In genomic region chr6:26180346-26180745, GRCh38 we compare ENCODE assay signal across 24 cellular contexts.
DNase-seq lines count a peak whose midpoint lies in the region; ATAC-seq and TF ChIP-seq lines count a peak whose summit lies in the region.
"Had no signal": no experiment of that assay in that cellular context is flagged by ENCODE, and none has a peak within 500 bp of the region (broad histone marks: within the 10 kb centered on the region; RNA-seq: fewer than 3 reads in every experiment).

No MANE protein-coding gene starts in this region.

- H3K27ac ChIP-seq in SK-N-MC (peak overlapping the region; percentile 53), brain microvascular endothelial cell (no peak overlapping the region)
- H3K27ac ChIP-seq: ovary, Peyer's patch, SJCRH30 had no signal

- H3K36me3 Mint-ChIP-seq in activated naive CD8-positive, alpha-beta T cell = no peaks in the 10 kb centered on the region
- H3K36me3 Mint-ChIP-seq in activated naive CD8-positive, alpha-beta T cell treated with anti-CD3 and anti-CD28 coated beads, Interleukin-2, amount 50 U/mL, for 24 hours (ENCODE audit: low read depth) = no peaks in the 10 kb centered on the region
- H3K36me3 Mint-ChIP-seq in activated T-helper 2 cell treated with anti-CD3 and anti-CD28 coated beads, Interferon-gamma antibody, Interleukin-2, Interleukin-4, amounts not matched to agents 10 μg/mL and 5 μg/mL and 100 μg/mL, durations not matched to agents 14 hours and 24 hours and 36 hours (ENCODE audit: low read depth) = no peaks in the 10 kb centered on the region
- peaks cover 9% of the 10 kb centered on the region for H3K36me3 Mint-ChIP-seq in stimulated activated effector memory CD8-positive, alpha-beta T cell treated with anti-CD3 and anti-CD28 coated beads, Interleukin-12 subunit alpha, Interleukin-12 subunit beta, amount 100 ng/mL, for 72 hours
- H3K36me3 Mint-ChIP-seq in stimulated activated memory B cell treated with anti-CD40 and anti-IgM and Interleukin-4, amounts not matched to agents 10 μg/mL and 1 μg/mL and 100 μg/mL, for 72 hours = no peaks in the 10 kb centered on the region
- H3K36me3 Mint-ChIP-seq: type B pancreatic cell had no signal

- H3K4me3 ChIP-seq in SK-N-MC (no peak overlapping the region), brain microvascular endothelial cell (ENCODE audit: low read depth, low read length) (no peak overlapping the region)
- H3K4me3 ChIP-seq: ovary, Peyer's patch, SJCRH30 had no signal

- no peaks in the 10 kb centered on the region for H3K9me3 Mint-ChIP-seq in activated naive CD8-positive, alpha-beta T cell (ENCODE audit: low read depth)
- no peaks in the 10 kb centered on the region for H3K9me3 Mint-ChIP-seq in activated naive CD8-positive, alpha-beta T cell treated with anti-CD3 and anti-CD28 coated beads, Interleukin-2, amount 50 U/mL, for 24 hours
- no peaks in the 10 kb centered on the region for H3K9me3 Mint-ChIP-seq in activated T-helper 2 cell treated with anti-CD3 and anti-CD28 coated beads, Interferon-gamma antibody, Interleukin-2, Interleukin-4, amounts not matched to agents 10 μg/mL and 5 μg/mL and 100 μg/mL, durations not matched to agents 14 hours and 24 hours and 36 hours
- no peaks in the 10 kb centered on the region for H3K9me3 Mint-ChIP-seq in stimulated activated effector memory CD8-positive, alpha-beta T cell treated with anti-CD3 and anti-CD28 coated beads, Interleukin-12 subunit alpha, Interleukin-12 subunit beta, amount 100 ng/mL, for 72 hours
- peaks cover 3% of the 10 kb centered on the region for H3K9me3 Mint-ChIP-seq in stimulated activated memory B cell treated with anti-CD40 and anti-IgM and Interleukin-4, amounts not matched to agents 10 μg/mL and 1 μg/mL and 100 μg/mL, for 72 hours
- H3K9me3 Mint-ChIP-seq: neural crest cell, type B pancreatic cell had no signal

- TF ChIP-seq CTCF in brain microvascular endothelial cell (IDR thresholded peaks at IDR 0.05; ENCODE audit: low read depth, low read length, missing control alignments) = no peak

- DNase-seq in activated naive CD8-positive, alpha-beta T cell treated with anti-CD3 and anti-CD28 coated beads, Interleukin-2, amount 50 U/mL, for 24 hours = no peak
- DNase-seq in SK-N-MC (ENCODE audit: low read depth, low spot score) (no peak), brain microvascular endothelial cell (no peak)
- DNase-seq in activated T-helper 2 cell treated with anti-CD3 and anti-CD28 coated beads, Interferon-gamma antibody, Interleukin-2, Interleukin-4, amounts not matched to agents 10 μg/mL and 5 μg/mL and 100 μg/mL, durations not matched to agents 14 hours and 24 hours and 36 hours (ENCODE audit: low spot score) = no peak
- peak in 1 of 2 donors; percentile 34 for DNase-seq in stimulated activated effector memory CD8-positive, alpha-beta T cell treated with anti-CD3 and anti-CD28 coated beads, Interleukin-12 subunit alpha, Interleukin-12 subunit beta, amount 100 ng/mL, for 72 hours (ENCODE audit: low spot score in 2 of 2)
- DNase-seq: BE2C; caudate nucleus; COR-L47; cortex of kidney; HCEC 1CT; MV-4-11; NCI-H146; NCI-H2107; ovary; Peyer's patch; SJCRH30; stimulated activated CD4-positive, alpha-beta T cell treated with anti-CD3 and anti-CD28 coated beads, Interleukin-4, amount 100 ng/mL, for 24 hours; substantia nigra had no signal

- in situ Hi-C loops in brain microvascular endothelial cell (cut with HindIII; ENCODE audit: low pct_ligation_motif_present, low sequenced_read_pairs) = no loop called here

- no peak overlapping the region for H3K9ac ChIP-seq in SK-N-MC (ENCODE audit: insufficient read length)

- no peak overlapping the region for H3K4me3 Mint-ChIP-seq in activated naive CD8-positive, alpha-beta T cell
- H3K4me3 Mint-ChIP-seq in activated naive CD8-positive, alpha-beta T cell treated with anti-CD3 and anti-CD28 coated beads, Interleukin-2, amount 50 U/mL, for 24 hours = no peak overlapping the region
- no peak overlapping the region for H3K4me3 Mint-ChIP-seq in activated T-helper 2 cell treated with anti-CD3 and anti-CD28 coated beads, Interferon-gamma antibody, Interleukin-2, Interleukin-4, amounts not matched to agents 10 μg/mL and 5 μg/mL and 100 μg/mL, durations not matched to agents 14 hours and 24 hours and 36 hours (ENCODE audit: low read depth)
- no peak overlapping the region for H3K4me3 Mint-ChIP-seq in stimulated activated effector memory CD8-positive, alpha-beta T cell treated with anti-CD3 and anti-CD28 coated beads, Interleukin-12 subunit alpha, Interleukin-12 subunit beta, amount 100 ng/mL, for 72 hours
- H3K4me3 Mint-ChIP-seq in stimulated activated memory B cell treated with anti-CD40 and anti-IgM and Interleukin-4, amounts not matched to agents 10 μg/mL and 1 μg/mL and 100 μg/mL, for 72 hours = no peak overlapping the region
- H3K4me3 Mint-ChIP-seq: neural crest cell, type B pancreatic cell had no signal

- peak overlapping the region; percentile 36 for H3K27ac Mint-ChIP-seq in activated naive CD8-positive, alpha-beta T cell
- no peak overlapping the region for H3K27ac Mint-ChIP-seq in activated naive CD8-positive, alpha-beta T cell treated with anti-CD3 and anti-CD28 coated beads, Interleukin-2, amount 50 U/mL, for 24 hours
- peak overlapping the region; percentile 79 for H3K27ac Mint-ChIP-seq in activated T-helper 2 cell treated with anti-CD3 and anti-CD28 coated beads, Interferon-gamma antibody, Interleukin-2, Interleukin-4, amounts not matched to agents 10 μg/mL and 5 μg/mL and 100 μg/mL, durations not matched to agents 14 hours and 24 hours and 36 hours
- H3K27ac Mint-ChIP-seq in stimulated activated effector memory CD8-positive, alpha-beta T cell treated with anti-CD3 and anti-CD28 coated beads, Interleukin-12 subunit alpha, Interleukin-12 subunit beta, amount 100 ng/mL, for 72 hours = peak overlapping the region; percentile 29
- no peak overlapping the region for H3K27ac Mint-ChIP-seq in stimulated activated memory B cell treated with anti-CD40 and anti-IgM and Interleukin-4, amounts not matched to agents 10 μg/mL and 1 μg/mL and 100 μg/mL, for 72 hours
- H3K27ac Mint-ChIP-seq: type B pancreatic cell had no signal

- H3K9me3 ChIP-seq in SK-N-MC (ENCODE audit: low read depth, low read length) = no peaks in the 10 kb centered on the region
- H3K9me3 ChIP-seq: BE2C, ovary, Peyer's patch, SJCRH30 had no signal

- H3K36me3 ChIP-seq in SK-N-MC (ENCODE audit: insufficient read depth, low read length) (no peaks in the 10 kb centered on the region), brain microvascular endothelial cell (replicated peaks) (no peaks in the 10 kb centered on the region)
- H3K36me3 ChIP-seq: BE2C, ovary, Peyer's patch, SJCRH30 had no signal

- no peak for ATAC-seq in activated naive CD8-positive, alpha-beta T cell treated with anti-CD3 and anti-CD28 coated beads, Interleukin-2, amount 50 U/mL, for 24 hours
- no peak for ATAC-seq in stimulated activated effector memory CD8-positive, alpha-beta T cell treated with anti-CD3 and anti-CD28 coated beads, Interleukin-12 subunit alpha, Interleukin-12 subunit beta, amount 100 ng/mL, for 72 hours
- ATAC-seq in GM21423 (IDR thresholded peaks at IDR 0.05; ENCODE audit: unreplicated experiment) = no peak
- no peak for ATAC-seq in stimulated activated memory B cell treated with anti-CD40 and anti-IgM and Interleukin-4, amounts not matched to agents 10 μg/mL and 1 μg/mL and 100 μg/mL, for 72 hours
- ATAC-seq: left lobe of liver had no signal

- H3K27me3 ChIP-seq in brain microvascular endothelial cell (replicated peaks) = no peaks in the 10 kb centered on the region
- H3K27me3 ChIP-seq: BE2C, ovary, Peyer's patch, SJCRH30 had no signal

- H3K4me1 Mint-ChIP-seq in activated naive CD8-positive, alpha-beta T cell (ENCODE audit: low read depth) = peaks cover 34% of the 10 kb centered on the region
- peaks cover 50% of the 10 kb centered on the region for H3K4me1 Mint-ChIP-seq in activated naive CD8-positive, alpha-beta T cell treated with anti-CD3 and anti-CD28 coated beads, Interleukin-2, amount 50 U/mL, for 24 hours
- H3K4me1 Mint-ChIP-seq in activated T-helper 2 cell treated with anti-CD3 and anti-CD28 coated beads, Interferon-gamma antibody, Interleukin-2, Interleukin-4, amounts not matched to agents 10 μg/mL and 5 μg/mL and 100 μg/mL, durations not matched to agents 14 hours and 24 hours and 36 hours (ENCODE audit: low read depth) = peaks cover 59% of the 10 kb centered on the region
- H3K4me1 Mint-ChIP-seq in stimulated activated effector memory CD8-positive, alpha-beta T cell treated with anti-CD3 and anti-CD28 coated beads, Interleukin-12 subunit alpha, Interleukin-12 subunit beta, amount 100 ng/mL, for 72 hours = peaks cover 32% of the 10 kb centered on the region
- peaks cover 30% of the 10 kb centered on the region for H3K4me1 Mint-ChIP-seq in stimulated activated memory B cell treated with anti-CD40 and anti-IgM and Interleukin-4, amounts not matched to agents 10 μg/mL and 1 μg/mL and 100 μg/mL, for 72 hours

- intact Hi-C loops in activated T-helper 2 cell treated with anti-CD3 and anti-CD28 coated beads, Interferon-gamma antibody, Interleukin-2, Interleukin-4, amounts not matched to agents 10 μg/mL and 5 μg/mL and 100 μg/mL, durations not matched to agents 14 hours and 24 hours and 36 hours (cut with micrococcal nuclease) = no loop called here

- no peaks in the 10 kb centered on the region for H3K27me3 Mint-ChIP-seq in activated naive CD8-positive, alpha-beta T cell
- H3K27me3 Mint-ChIP-seq in activated naive CD8-positive, alpha-beta T cell treated with anti-CD3 and anti-CD28 coated beads, Interleukin-2, amount 50 U/mL, for 24 hours = peaks cover 3% of the 10 kb centered on the region
- H3K27me3 Mint-ChIP-seq in activated T-helper 2 cell treated with anti-CD3 and anti-CD28 coated beads, Interferon-gamma antibody, Interleukin-2, Interleukin-4, amounts not matched to agents 10 μg/mL and 5 μg/mL and 100 μg/mL, durations not matched to agents 14 hours and 24 hours and 36 hours (ENCODE audit: low read depth) = no peaks in the 10 kb centered on the region
- H3K27me3 Mint-ChIP-seq in stimulated activated memory B cell treated with anti-CD40 and anti-IgM and Interleukin-4, amounts not matched to agents 10 μg/mL and 1 μg/mL and 100 μg/mL, for 72 hours = no peaks in the 10 kb centered on the region
- H3K27me3 Mint-ChIP-seq: type B pancreatic cell had no signal

Comparison
In these comparisons a context has a peak if more than half of its experiments do, and no peak if none do; other contexts are left out.
1. H3K27ac Mint-ChIP-seq: peak in activated naive CD8-positive, alpha-beta T cell (single experiment), activated T-helper 2 cell treated with anti-CD3 and anti-CD28 coated beads, Interferon-gamma antibody, Interleukin-2, Interleukin-4, amounts not matched to agents 10 μg/mL and 5 μg/mL and 100 μg/mL, durations not matched to agents 14 hours and 24 hours and 36 hours (single experiment) and stimulated activated effector memory CD8-positive, alpha-beta T cell treated with anti-CD3 and anti-CD28 coated beads, Interleukin-12 subunit alpha, Interleukin-12 subunit beta, amount 100 ng/mL, for 72 hours (single experiment); none in activated naive CD8-positive, alpha-beta T cell treated with anti-CD3 and anti-CD28 coated beads, Interleukin-2, amount 50 U/mL, for 24 hours (single experiment) and stimulated activated memory B cell treated with anti-CD40 and anti-IgM and Interleukin-4, amounts not matched to agents 10 μg/mL and 1 μg/mL and 100 μg/mL, for 72 hours (single experiment).